Comparison of ENCODE assay signal across 13 cellular contexts in genomic region chr2:6556755-6557154, GRCh38.
DNase-seq lines count a peak whose midpoint lies in the region; ATAC-seq, FAIRE-seq and TF ChIP-seq lines count a peak whose summit lies in the region.
"Had no signal": no experiment of that assay in that cellular context is flagged by ENCODE, and none has a peak within 500 bp of the region (broad histone marks: within the 10 kb centered on the region; RNA-seq: fewer than 3 reads in every experiment).

No MANE protein-coding gene starts in this region.

- peak; percentile 79 for DNase-seq in EL
- peak; percentile 64 for DNase-seq in RPMI7951 (ENCODE audit: low read depth)
- DNase-seq in fibroblast of lung (ENCODE audit: low read depth in 2 of 2): peak; percentile 48 to 64
- no peak for DNase-seq in pancreas
- no peak for DNase-seq in GM19239 (ENCODE audit: insufficient read length, low spot score)
- DNase-seq in NK-92 treated with Interleukin-12 subunit alpha and Interleukin-12 subunit beta, amount 100 ng/mL, for 24 hours (lab: John Stamatoyannopoulos, UW): no peak
- DNase-seq: activated naive CD8-positive, alpha-beta T cell treated with anti-CD3 and anti-CD28 coated beads for 36 hours; CD8-positive, alpha-beta memory T cell; naive thymus-derived CD8-positive, alpha-beta T cell; NCI-H526; stimulated activated CD8-positive, alpha-beta memory T cell treated with anti-CD3 and anti-CD28 coated beads, Interleukin-4, amount 100 ng/mL, for 48 hours had no signal

- H4K20me1 ChIP-seq in fibroblast of lung (ENCODE audit: control insufficient read depth, extremely low read depth, insufficient read depth, low read length): no peaks in the 10 kb centered on the region

- no peak overlapping the region for H3K9ac ChIP-seq in fibroblast of lung (ENCODE audit: insufficient read depth, low read length)

- H3K27me3 ChIP-seq in fibroblast of lung (ENCODE audit: control insufficient read depth, insufficient read depth, low read length): no peaks in the 10 kb centered on the region
- no peaks in the 10 kb centered on the region for H3K27me3 ChIP-seq in pancreas

- H3K4me1 ChIP-seq in fibroblast of lung (ENCODE audit: control insufficient read depth, extremely low read depth, insufficient read depth, low read length) (no peaks in the 10 kb centered on the region), pancreas (no peaks in the 10 kb centered on the region)

- H3K79me2 ChIP-seq in fibroblast of lung (ENCODE audit: control insufficient read depth, insufficient read depth, low read length): no peaks in the 10 kb centered on the region

- intact Hi-C loops in pancreas (cut with DNase I): no loop called here

- H3K27ac ChIP-seq in fibroblast of lung (ENCODE audit: insufficient read depth, low read length) (no peak overlapping the region), pancreas (peak overlapping the region in 2 of 4 donors; percentile 31 to 33)

- TF ChIP-seq CTCF in fibroblast of lung (conservative IDR thresholded peaks at IDR 0.05 in 1 of 2, IDR thresholded peaks at IDR 0.05 in 1 of 2; ENCODE audit: low read depth in 1 of 2, low read length in 2 of 2) (no peak), pancreas (IDR thresholded peaks at IDR 0.05) (no peak)

- H3K4me3 ChIP-seq in fibroblast of lung (replicated peaks in 1 of 4; ENCODE audit: control extremely low read depth in 1 of 4, insufficient read depth in 1 of 4, low read depth in 3 of 4, low read length in 4 of 4): no peak overlapping the region
- H3K4me3 ChIP-seq in pancreas: no peak overlapping the region

- H3K4me2 ChIP-seq in fibroblast of lung (ENCODE audit: extremely low read depth, insufficient read depth, low read length): no peak overlapping the region

- H3K9me3 ChIP-seq in fibroblast of lung (ENCODE audit: control insufficient read depth, insufficient read depth, low read depth, low read length) (no peaks in the 10 kb centered on the region), pancreas (no peaks in the 10 kb centered on the region)

- FAIRE-seq in pancreas (lab: Jason Lieb, UNC) (no peak), GM19239 (lab: Jason Lieb, UNC) (no peak)

- H2AFZ ChIP-seq in fibroblast of lung (ENCODE audit: low read length): no peak overlapping the region

- ATAC-seq in pancreas (peak; percentile 22 to 57 (median 33)), HG02763 (IDR thresholded peaks at IDR 0.05; ENCODE audit: unreplicated experiment) (no peak), HG03354 (IDR thresholded peaks at IDR 0.05; ENCODE audit: poor library complexity, severe bottlenecking, unreplicated experiment) (no peak)
- ATAC-seq: naive thymus-derived CD8-positive, alpha-beta T cell had no signal

- 65 to 70% methylated on average over 3 of the region's 3 CpGs for WGBS in pancreas, 2 donors

- H3K36me3 ChIP-seq in fibroblast of lung (ENCODE audit: control insufficient read depth, insufficient read depth, low read length) (no peaks in the 10 kb centered on the region), pancreas (no peaks in the 10 kb centered on the region)

Comparison
In these comparisons a context has a peak if more than half of its experiments do, and no peak if none do; other contexts are left out.
1. DNase-seq: peak in EL (single experiment), RPMI7951 (single experiment) and fibroblast of lung (2 of 2); none in pancreas (0 of 6), GM19239 (single experiment) and NK-92 treated with Interleukin-12 subunit alpha and Interleukin-12 subunit beta, amount 100 ng/mL, for 24 hours (single experiment).
2. ATAC-seq: peak in pancreas (4 of 4); none in HG02763 (single experiment) and HG03354 (single experiment).